8 cellular contexts compared by ENCODE assay signal in the genomic region with DNA sequence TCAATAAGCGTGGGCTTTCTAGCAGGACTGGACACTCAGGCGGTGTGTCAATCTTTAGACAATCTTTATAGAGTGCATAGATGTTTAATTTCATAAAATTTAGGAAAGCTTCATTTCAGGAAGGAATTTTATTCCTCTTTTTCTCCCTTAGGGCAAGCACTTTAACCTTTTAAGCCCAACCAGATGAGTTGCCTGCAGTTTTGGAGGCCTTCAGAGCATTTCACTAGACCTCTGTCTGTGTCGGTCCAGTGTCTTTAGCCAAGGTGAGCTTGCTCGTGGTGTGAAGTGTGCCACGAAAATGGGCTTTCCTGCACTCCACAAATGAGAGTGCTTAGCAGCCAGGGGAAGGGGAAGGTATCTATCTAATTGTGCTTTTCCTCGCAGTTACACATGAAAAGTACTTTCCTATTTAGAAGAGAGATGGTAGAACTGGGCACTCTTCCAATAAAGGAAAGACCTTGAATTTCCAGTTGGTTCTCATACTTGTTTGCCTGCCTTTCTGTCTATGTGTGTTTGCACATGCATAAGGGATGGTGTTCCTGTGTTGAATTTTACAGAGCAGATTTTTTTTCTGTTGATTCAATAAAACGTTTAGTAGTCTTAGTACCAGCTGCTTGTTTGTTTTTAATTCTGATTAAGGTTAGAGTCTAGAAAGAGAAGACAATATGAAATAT. TPM values are rescaled to one million over a fixed set of nuclear protein-coding genes. Genes with fewer than 3 reads are reported as not detected.
DNase-seq lines count a peak whose midpoint lies in the region; ATAC-seq, FAIRE-seq and TF ChIP-seq lines count a peak whose summit lies in the region.

No MANE protein-coding gene starts in this region.

- no peak for FAIRE-seq in H1 (lab: Jason Lieb, UNC)

- no peak overlapping the region for H2BK15ac ChIP-seq in H1 (ENCODE audit: low read length)

- H3K4ac ChIP-seq in H1 (replicated peaks; ENCODE audit: insufficient read length, low read depth, low read length) (no peak overlapping the region), trophoblast cell (ENCODE audit: low read depth, low read length) (no peak overlapping the region)

- DNase-seq in DMS79 treated with DMSO at 0.1 percent for 48 hours (lab: John Stamatoyannopoulos, UW), result peak; percentile 50
- peak; percentile 78 for DNase-seq in NCI-H510A treated with DMSO at 0.1 percent for 48 hours (lab: John Stamatoyannopoulos, UW)
- no peak for DNase-seq in H1 (ENCODE audit: low read depth in 1 of 2, low spot score in 2 of 2)
- peak in 1 of 2 donors; percentile 46 for DNase-seq in trophoblast cell
- no peak for DNase-seq in middle frontal gyrus (ENCODE audit: extremely low spot score, low spot score)
- no peak for DNase-seq in foreskin keratinocyte
- no peak for DNase-seq in mucosa of descending colon

- H3K79me1 ChIP-seq in H1 (ENCODE audit: low read depth, low read length) (no peaks in the 10 kb centered on the region), trophoblast cell (ENCODE audit: low read length) (peaks cover 2% of the 10 kb centered on the region)

- TF ChIP-seq EP300 in H1 (IDR thresholded peaks at IDR 0.05; ENCODE audit: borderline replicate concordance in 1 of 2, low read depth in 2 of 2, low read length in 2 of 2), result no peak

- ATAC-seq in foreskin keratinocyte (no peak), mucosa of descending colon (no peak), GM21737 (IDR thresholded peaks at IDR 0.05; ENCODE audit: unreplicated experiment) (no peak)

- H3K27me3 ChIP-seq in H1 (replicated peaks in 1 of 4; ENCODE audit: control insufficient read depth in 3 of 4, extremely low read depth in 1 of 4, insufficient read depth in 3 of 4, low read length in 3 of 4) (no peaks in the 10 kb centered on the region; a peak in 2 of 7 replicates), trophoblast cell (ENCODE audit: insufficient read depth, low read length) (no peaks in the 10 kb centered on the region), foreskin keratinocyte (no peaks in the 10 kb centered on the region)

- CTCF ChIA-PET in H1 (lab: Charles Lee; ENCODE audit: partially characterized antibody), result no interaction called here

- H3K4me3 ChIP-seq in H1 (ENCODE audit: extremely low read depth in 1 of 4, insufficient read depth in 2 of 4, low read depth in 3 of 4, low read length in 4 of 4) (peak overlapping the region in 2 of 4 experiments; percentile 72 to 81; a peak in 4 of 8 replicates), trophoblast cell (ENCODE audit: low read depth, low read length) (peak overlapping the region; percentile 76), mucosa of descending colon (no peak overlapping the region)

- no peak for TF ChIP-seq RAD21 in H1 (IDR thresholded peaks at IDR 0.05 in 1 of 2, conservative IDR thresholded peaks at IDR 0.05 in 1 of 2; ENCODE audit: low read depth in 2 of 2, low read length in 2 of 2)

- no peak overlapping the region for H3K18ac ChIP-seq in H1 (ENCODE audit: extremely low read depth, low read length)
- H3K18ac ChIP-seq in trophoblast cell (ENCODE audit: low read length), result no peak overlapping the region

- H4K8ac ChIP-seq in H1 (ENCODE audit: extremely low read depth, insufficient read depth, low read length) (no peak overlapping the region), trophoblast cell (ENCODE audit: low read depth, low read length) (no peak overlapping the region)

- no peak overlapping the region for H3K27ac ChIP-seq in H1 (ENCODE audit: low read depth, low read length)
- H3K27ac ChIP-seq in trophoblast cell (ENCODE audit: low read depth, low read length), result no peak overlapping the region
- no peak overlapping the region for H3K27ac ChIP-seq in foreskin keratinocyte

- H2BK12ac ChIP-seq in H1 (ENCODE audit: low read depth, low read length) (no peak overlapping the region), trophoblast cell (ENCODE audit: low read length) (no peak overlapping the region)

- H3K79me2 ChIP-seq in H1 (ENCODE audit: control insufficient read depth in 1 of 2, insufficient read depth in 2 of 2, low read length in 2 of 2) (no peaks in the 10 kb centered on the region), trophoblast cell (ENCODE audit: control insufficient read depth, insufficient read depth, low read length, poor library complexity) (no peaks in the 10 kb centered on the region)

- H4K12ac ChIP-seq in trophoblast cell (ENCODE audit: low read depth, low read length), result no peak overlapping the region

- H3K4me1 ChIP-seq in H1 (replicated peaks in 1 of 4; ENCODE audit: control insufficient read depth in 3 of 4, insufficient read depth in 4 of 4, low read length in 3 of 4) (peaks cover 0 to 3% (median 0%) of the 10 kb centered on the region in 4 experiments; a peak in 2 of 7 replicates), trophoblast cell (ENCODE audit: control insufficient read depth in 1 of 2, insufficient read depth in 2 of 2, low read length in 2 of 2) (peaks cover 0 to 4% of the 10 kb centered on the region in 2 experiments), foreskin keratinocyte (peaks cover 4% of the 10 kb centered on the region), mucosa of descending colon (ENCODE audit: low read depth) (no peaks in the 10 kb centered on the region)

- H4K91ac ChIP-seq in H1 (replicated peaks; ENCODE audit: insufficient read length, low read length) (no peak overlapping the region), trophoblast cell (ENCODE audit: low read depth, low read length) (no peak overlapping the region)

- no peak overlapping the region for H3K56ac ChIP-seq in H1 (replicated peaks; ENCODE audit: insufficient read length, low read depth, low read length)

- no peak overlapping the region for H3K14ac ChIP-seq in H1 (ENCODE audit: insufficient read length)
- H3K14ac ChIP-seq in trophoblast cell (ENCODE audit: low read length), result no peak overlapping the region

- H3K9ac ChIP-seq in H1 (replicated peaks in 1 of 4; ENCODE audit: extremely low read depth in 1 of 4, low read depth in 3 of 4, low read length in 3 of 4) (no peak overlapping the region), trophoblast cell (ENCODE audit: low read length) (no peak overlapping the region)

- peaks cover 11% of the 10 kb centered on the region for H3K23me2 ChIP-seq in H1 (ENCODE audit: low read depth, low read length)

- WGBS in H1 (ENCODE audit: extremely low coverage in 1 of 2, insufficient coverage in 1 of 2, insufficient read length in 1 of 2, insufficient replicate concordance in 2 of 2, low coverage in 1 of 2, low lambda C conversion rate in 2 of 2, missing lambda C conversion rate in 1 of 2), 2 experiments, result 80% methylated on average over 7 of the region's 7 CpGs; no CpG with 5 or more reads in 1 of the 2 experiments
- WGBS in trophoblast cell (ENCODE audit: extremely low coverage, insufficient coverage, insufficient read length), result no CpG with 5 or more reads among the region's 7 CpGs

- intact Hi-C loops in mucosa of descending colon (cut with DNase I, micrococcal nuclease), result no loop called here

- no peak overlapping the region for H2AFZ ChIP-seq in H1 (ENCODE audit: low read length)
- no peak overlapping the region for H2AFZ ChIP-seq in trophoblast cell (ENCODE audit: insufficient read depth, low read length, poor library complexity)

- no peak overlapping the region for H2BK5ac ChIP-seq in H1 (ENCODE audit: low read depth, low read length)
- H2BK5ac ChIP-seq in trophoblast cell (ENCODE audit: low read depth, low read length, poor library complexity), result no peak overlapping the region

- H3K9me3 ChIP-seq in H1 (ENCODE audit: insufficient read depth in 2 of 2, low read depth in 1 of 2, low read length in 1 of 2) (peaks cover 3 to 6% of the 10 kb centered on the region in 2 experiments; a peak in 1 of 4 replicates), trophoblast cell (ENCODE audit: insufficient read depth, low read depth, low read length) (no peaks in the 10 kb centered on the region), mucosa of descending colon (no peaks in the 10 kb centered on the region)

- no peak overlapping the region for H2BK20ac ChIP-seq in H1 (ENCODE audit: low read length)

- no peak overlapping the region for H3K23ac ChIP-seq in H1 (ENCODE audit: insufficient read length)
- H3K23ac ChIP-seq in trophoblast cell (ENCODE audit: low read length), result no peak overlapping the region

- TF ChIP-seq CTCF in H1 (IDR thresholded peaks at IDR 0.05; ENCODE audit: control extremely low read depth in 1 of 3, insufficient read depth in 1 of 3, low read depth in 1 of 3, low read length in 3 of 3) (no peak), foreskin keratinocyte (conservative IDR thresholded peaks at IDR 0.05) (no peak), mucosa of descending colon (IDR thresholded peaks at IDR 0.05) (no peak)

- H3K36me3 ChIP-seq in H1 (ENCODE audit: control insufficient read depth in 2 of 4, insufficient read depth in 4 of 4, low read length in 3 of 4), result peaks cover 0 to 5% (median 0%) of the 10 kb centered on the region in 4 experiments; a peak in 2 of 8 replicates
- H3K36me3 ChIP-seq in trophoblast cell (ENCODE audit: control insufficient read depth in 1 of 2, insufficient read depth in 2 of 2, low read length in 2 of 2), result no peaks in the 10 kb centered on the region
- no peaks in the 10 kb centered on the region for H3K36me3 ChIP-seq in mucosa of descending colon (ENCODE audit: low read depth)

- H2BK120ac ChIP-seq in H1 (replicated peaks; ENCODE audit: low read depth, low read length) (no peak overlapping the region), trophoblast cell (ENCODE audit: insufficient read depth, low read length, poor library complexity) (no peak overlapping the region)

- H2AK5ac ChIP-seq in H1 (ENCODE audit: low read depth, low read length) (no peak overlapping the region), trophoblast cell (ENCODE audit: low read length) (no peak overlapping the region)

- POLR2A ChIA-PET in H1 (lab: Charles Lee; ENCODE audit: partially characterized antibody), result interaction anchor here (1.0 to 1.2 kb wide), 3 partner anchors 33 to 219 kb away, joined by 3 to 5 read pairs (median 5); no protein-coding TSS in a partner anchor

- H4K5ac ChIP-seq in H1 (ENCODE audit: insufficient read length, low read depth, low read length), result no peak overlapping the region

- no peaks in the 10 kb centered on the region for H4K20me1 ChIP-seq in H1 (replicated peaks in 1 of 2; ENCODE audit: control insufficient read depth in 1 of 2, insufficient read depth in 2 of 2, low read length in 2 of 2)

- no peak for TF ChIP-seq POLR2A in H1 (IDR thresholded peaks at IDR 0.05; ENCODE audit: control extremely low read depth in 1 of 2, low read depth in 2 of 2, low read length in 2 of 2)

- H3K4me2 ChIP-seq in H1 (ENCODE audit: insufficient read depth in 1 of 2, low read depth in 2 of 2, low read length in 2 of 2) (peak overlapping the region in 1 of 2 experiments; percentile 94; a peak in 1 of 4 replicates), trophoblast cell (ENCODE audit: low read length) (peak overlapping the region; percentile 87)

RNA-seq across cellular contexts. Expression of a gene that starts 53.6 kb away (rescaled TPM):
- not detected in 2 replicates for total RNA-seq in H1 (2021; fragmentation: NEBNext Ultra II Directional; extraction: Animal tissue kit (Norgen Biotek cat#: 25700))
- polyA plus RNA-seq in H1 (2011; rRNA removed), result 0.06 and 0.11 TPM in 2 replicates
- 0.17 TPM for polyA plus RNA-seq in H1 (2011; cell fraction: cytosol; rRNA removed)
- 0.23 TPM for polyA plus RNA-seq in H1 (2011; cell fraction: nucleus; rRNA removed)
- polyA plus RNA-seq in H1 (2012, experiment 1 of 2), result 0.13 TPM in 1 of 4 replicates, not detected in the others
- 0.08 TPM for polyA plus RNA-seq in H1 (2012, experiment 2 of 2)
- polyA plus RNA-seq in H1 (2013, experiment 1 of 2), result not detected
- not detected for polyA plus RNA-seq in H1 (2013, experiment 2 of 2)
- polyA minus RNA-seq in H1 (2011; rRNA and poly(A)+ RNA removed), result not detected in 2 replicates
- not detected for polyA minus RNA-seq in H1 (2011; cell fraction: cytosol; rRNA and poly(A)+ RNA removed)
- polyA minus RNA-seq in H1 (2011; cell fraction: nucleus; rRNA and poly(A)+ RNA removed), result not detected
- 0.04 and 0.06 TPM in 2 replicates for polyA plus RNA-seq in trophoblast cell (2013)
- total RNA-seq in foreskin keratinocyte, result not detected in 2 replicates
- not detected in 2 replicates for polyA plus RNA-seq in foreskin keratinocyte
- total RNA-seq in mucosa of descending colon, result not detected

Comparison
In these comparisons a context has a peak if more than half of its experiments do, and no peak if none do; other contexts are left out.
1. DNase-seq: peak in DMS79 treated with DMSO at 0.1 percent for 48 hours (single experiment) and NCI-H510A treated with DMSO at 0.1 percent for 48 hours (single experiment); none in H1 (0 of 2), middle frontal gyrus (single experiment), foreskin keratinocyte (0 of 2) and mucosa of descending colon (0 of 3).